In genomic region chr19:12723643-12724426, GRCh38 we compare ENCODE assay signal across 8 cellular contexts. TPM values are rescaled to one million over a fixed set of nuclear protein-coding genes. Genes with fewer than 3 reads are reported as not detected.
A peak's percentile ranks its signal among the peaks of the same experiment; 100 is the strongest.
DNase-seq lines count a peak whose midpoint lies in the region; TF ChIP-seq lines count a peak whose summit lies in the region.

Gene TNPO2 (minus strand): TSS chr19:12723932. CDS start chr19:12720977, 2,955 bp downstream.

- in situ Hi-C loops in KBM-7 (cut with MboI; ENCODE audit: low pct_unique_long_range_greater_than_20kb, low sequenced_read_pairs): no loop called here

- peak within 1 kb of the TSS; percentile 71 for H3K9ac ChIP-seq in neural progenitor cell

- H3K36me3 Mint-ChIP-seq in neural progenitor cell: peaks cover 10% of the 10 kb centered on the region

- H3K4me3 ChIP-seq in foreskin fibroblast (ENCODE audit: low read depth in 1 of 2, low read length in 2 of 2): peak within 1 kb of the TSS; percentile 81 to 87
- peak within 1 kb of the TSS; percentile 66 for H3K4me3 ChIP-seq in neural progenitor cell

- H3K4me3 Mint-ChIP-seq in neural progenitor cell: peak within 1 kb of the TSS; percentile 99

- peak within 1 kb of the TSS; percentile 75 for H2AFZ ChIP-seq in neural progenitor cell (replicated peaks)

- H3K36me3 ChIP-seq in neural progenitor cell: no peaks in the 10 kb centered on the region

- peaks cover 43% of the 10 kb centered on the region for H3F3A ChIP-seq in neural progenitor cell (ENCODE audit: low read depth)

- no peaks in the 10 kb centered on the region for H3K9me3 Mint-ChIP-seq in neural progenitor cell

- TF ChIP-seq CTCF in foreskin fibroblast (IDR thresholded peaks at IDR 0.05; ENCODE audit: low read depth, low read length): no peak
- TF ChIP-seq CTCF in neural progenitor cell (IDR thresholded peaks at IDR 0.05): no peak

- peaks cover 53% of the 10 kb centered on the region for H3K79me2 ChIP-seq in neural progenitor cell (ENCODE audit: low read depth)

- peaks cover 22% of the 10 kb centered on the region for H4K20me1 ChIP-seq in neural progenitor cell (ENCODE audit: low read depth)

- peaks cover 22% of the 10 kb centered on the region for H3K4me1 Mint-ChIP-seq in neural progenitor cell

- peak within 1 kb of the TSS; percentile 99 for H3K27ac Mint-ChIP-seq in neural progenitor cell

- H3K27ac ChIP-seq in neural progenitor cell (peak within 1 kb of the TSS; percentile 70), substantia nigra (ENCODE audit: low read depth, low read length, poor library complexity, severe bottlenecking) (peak within 1 kb of the TSS; percentile 75)

- peaks cover 6% of the 10 kb centered on the region for H3K4me1 ChIP-seq in neural progenitor cell

- H3K27me3 ChIP-seq in neural progenitor cell: no peaks in the 10 kb centered on the region

- peak within 1 kb of the TSS; percentile 94 for H3K4me2 ChIP-seq in neural progenitor cell

- H3K27me3 Mint-ChIP-seq in neural progenitor cell (ENCODE audit: insufficient read depth, low read depth): peaks cover 11% of the 10 kb centered on the region

- peak; percentile 12 for DNase-seq in DMS53 treated with DMSO at 0.1 percent for 48 hours (lab: John Stamatoyannopoulos, UW; ENCODE audit: unreplicated experiment)
- peak; percentile 81 for DNase-seq in KBM-7
- peak; percentile 83 for DNase-seq in RPMI8226
- DNase-seq in activated effector memory CD4-positive, alpha-beta T cell treated with Interleukin-2 at 50 U/mL for 16 hours: peak; percentile 43
- peak; percentile 54 to 83 for DNase-seq in foreskin fibroblast
- DNase-seq in neural progenitor cell (ENCODE audit: low spot score): peak; percentile 92
- peak in 46 of 49 donors; percentile 2 to 75 (median 32) for DNase-seq in substantia nigra (lab: John Stamatoyannopoulos, UW)
- DNase-seq in dedifferentiated amniotic fluid mesenchymal stem cell (ENCODE audit: extremely low spot score): no peak

- no peaks in the 10 kb centered on the region for H3K9me3 ChIP-seq in neural progenitor cell (ENCODE audit: low read depth)

RNA-seq across cellular contexts. Expression of gene TNPO2, which starts in this region (rescaled TPM):
- 58.1 and 87.4 TPM in 2 replicates for total RNA-seq in neural progenitor cell (ENCODE audit: low replicate concordance)
